9 cellular contexts compared by ENCODE assay signal in genomic region chr1:51648180-51649109, GRCh38. TPM values are rescaled to one million over a fixed set of nuclear protein-coding genes. Genes with fewer than 3 reads are reported as not detected.
DNase-seq lines count a peak whose midpoint lies in the region; ATAC-seq and TF ChIP-seq lines count a peak whose summit lies in the region.
"Had no signal": no experiment of that assay in that cellular context is flagged by ENCODE, and none has a peak within 500 bp of the region (broad histone marks: within the 10 kb centered on the region; RNA-seq: fewer than 3 reads in every experiment).

No MANE protein-coding gene starts in this region.

- H3K27ac ChIP-seq in HEK293 (ENCODE audit: extremely low read depth, low read depth, low read length) = peak overlapping the region; percentile 20
- H3K27ac ChIP-seq in spleen = peak overlapping the region in 5 of 8 donors; percentile 31 to 58 (median 45)

- POLR2A ChIA-PET in HEK293 (lab: Yijun Ruan, JAX) = interaction anchor here (0.6 to 1.2 kb wide), 9 partner anchors 11 to 401 kb away, joined by 3 to 7 read pairs (median 4); partner anchors contain the start of gene OSBPL9

- 54 to 74% (median 61%) methylated on average over 6 of the region's 6 CpGs for WGBS in spleen, 5 donors

- H3K4me3 ChIP-seq in HEK293 (ENCODE audit: low read depth, low read length) (no peak overlapping the region), spleen (no peak overlapping the region)
- H3K4me3 ChIP-seq: skin epidermis had no signal

- H3K9me3 ChIP-seq in HEK293 (ENCODE audit: control insufficient read depth, insufficient read depth, low read depth, low read length) (no peaks in the 10 kb centered on the region), spleen (peaks cover 0 to 4% (median 0%) of the 10 kb centered on the region in 8 donors)

- DNase-seq in SK-N-DZ (ENCODE audit: low spot score) (peak; percentile 89), left cardiac atrium (no peak), spleen (no peak)
- no peak for DNase-seq in activated CD4-positive, alpha-beta T cell treated with anti-CD3 and anti-CD28 coated beads, Interleukin-2, amount 50 U/mL, for 48 hours
- DNase-seq in activated CD8-positive, alpha-beta memory T cell treated with anti-CD3 and anti-CD28 coated beads, Interleukin-2, amount 50 U/mL, for 48 hours = no peak

- intact Hi-C loops in left cardiac atrium (cut with DNase I) (no loop called here), spleen (cut with DNase I; ENCODE audit: low total_unique reads) (no loop called here)

- H3K36me3 ChIP-seq in HEK293 (ENCODE audit: control insufficient read depth in 2 of 2, insufficient read depth in 1 of 2, low read length in 2 of 2) (no peaks in the 10 kb centered on the region), spleen (peaks cover 0 to 11% (median 0%) of the 10 kb centered on the region in 6 donors)

- H3K4me1 ChIP-seq in HEK293 (ENCODE audit: control insufficient read depth, insufficient read depth, low read length) = peaks cover 4% of the 10 kb centered on the region; the same call in 1 of the 2 replicates
- peaks cover 0 to 53% (median 19%) of the 10 kb centered on the region in 6 donors for H3K4me1 ChIP-seq in spleen

- CTCF ChIA-PET in HEK293 (lab: Yijun Ruan, JAX) = interaction anchor here (0.9 to 1.5 kb wide), 5 partner anchors 10 to 121 kb away, joined by 3 to 7 read pairs (median 4); no protein-coding TSS in a partner anchor

- ATAC-seq in left cardiac atrium = peak; percentile 75 to 86
- no peak for ATAC-seq in HG03139 (IDR thresholded peaks at IDR 0.05; ENCODE audit: unreplicated experiment)
- no peak for ATAC-seq in HG03045 (IDR thresholded peaks at IDR 0.05; ENCODE audit: unreplicated experiment)

- TF ChIP-seq POLR2A in spleen (IDR thresholded peaks at IDR 0.05) = no peak

- H3K27me3 ChIP-seq in spleen (replicated peaks in 1 of 7) = no peaks in the 10 kb centered on the region

- TF ChIP-seq CTCF in HEK293 (tag by site-specific recombination; IDR thresholded peaks at IDR 0.05) (no peak), spleen (IDR thresholded peaks at IDR 0.05 in 8 of 11, conservative IDR thresholded peaks at IDR 0.05 in 3 of 11) (no peak)

TF ChIP-seq in HEK293, 187 proteins besides CTCF, POLR2A, EP300 and RAD21 (continues in another document):
- TF ChIP-seq ZNF2 (tag by site-specific recombination; IDR thresholded peaks at IDR 0.05) (no peak), ZNF548 (tag by site-specific recombination; IDR thresholded peaks at IDR 0.05) (no peak), ZNF626 (tag by site-specific recombination; IDR thresholded peaks at IDR 0.05) (no peak), EGR2 (tag by site-specific recombination; IDR thresholded peaks at IDR 0.05; ENCODE audit: low read depth) (no peak), YY2 (tag by site-specific recombination; IDR thresholded peaks at IDR 0.05) (no peak), ZNF529 (tag by site-specific recombination; IDR thresholded peaks at IDR 0.05; ENCODE audit: insufficient replicate concordance) (no peak), ZNF423 (tag by site-specific recombination; IDR thresholded peaks at IDR 0.05) (no peak), ZNF341 (tag by site-specific recombination; IDR thresholded peaks at IDR 0.05; ENCODE audit: low read depth) (peak; percentile 71; the same call in 1 of the 2 replicates), ZNF658 (tag by site-specific recombination; IDR thresholded peaks at IDR 0.05) (no peak), ZNF112 (tag by site-specific recombination; IDR thresholded peaks at IDR 0.05) (no peak), ZEB2 (tag by site-specific recombination; IDR thresholded peaks at IDR 0.05) (peak; percentile 84), HIC1 (tag by site-specific recombination; IDR thresholded peaks at IDR 0.05) (no peak), REST (tag by site-specific recombination; IDR thresholded peaks at IDR 0.05) (no peak), ZIC2 (tag by site-specific recombination; IDR thresholded peaks at IDR 0.05) (peak; percentile 25; the same call in 1 of the 2 replicates), ZNF280D (tag by site-specific recombination; IDR thresholded peaks at IDR 0.05) (no peak), IKZF3 (tag by site-specific recombination; IDR thresholded peaks at IDR 0.05) (peak; percentile 80), ZNF449 (tag by site-specific recombination; IDR thresholded peaks at IDR 0.05) (no peak), ZNF146 (tag by site-specific recombination; IDR thresholded peaks at IDR 0.05) (no peak), ZNF132 (tag by site-specific recombination; IDR thresholded peaks at IDR 0.05; ENCODE audit: borderline replicate concordance) (no peak)

RNA-seq across cellular contexts. Expression of gene OSBPL9, which starts 31.6 kb away (rescaled TPM):
- 97.1 and 101 TPM in 2 replicates for polyA plus RNA-seq in SK-N-DZ (2014; cell fraction: cytosol; rRNA removed)
- 51.2 and 62.5 TPM in 2 replicates for polyA plus RNA-seq in SK-N-DZ (2014; cell fraction: nucleus; rRNA removed)
- 10 to 100 TPM; 39.3 to 45.1 TPM for total RNA-seq in left cardiac atrium
- 10 to 100 TPM; 59.9 to 97.4 (median 85.6) TPM for total RNA-seq in spleen
- 10 to 100 TPM; 34.6 to 44.3 (median 36.2) TPM for polyA plus RNA-seq in spleen

Comparison
In these comparisons a context has a peak if more than half of its experiments do, and no peak if none do; other contexts are left out.
1. ATAC-seq: peak in left cardiac atrium (2 of 2); none in HG03139 (single experiment) and HG03045 (single experiment).